In the genomic region with DNA sequence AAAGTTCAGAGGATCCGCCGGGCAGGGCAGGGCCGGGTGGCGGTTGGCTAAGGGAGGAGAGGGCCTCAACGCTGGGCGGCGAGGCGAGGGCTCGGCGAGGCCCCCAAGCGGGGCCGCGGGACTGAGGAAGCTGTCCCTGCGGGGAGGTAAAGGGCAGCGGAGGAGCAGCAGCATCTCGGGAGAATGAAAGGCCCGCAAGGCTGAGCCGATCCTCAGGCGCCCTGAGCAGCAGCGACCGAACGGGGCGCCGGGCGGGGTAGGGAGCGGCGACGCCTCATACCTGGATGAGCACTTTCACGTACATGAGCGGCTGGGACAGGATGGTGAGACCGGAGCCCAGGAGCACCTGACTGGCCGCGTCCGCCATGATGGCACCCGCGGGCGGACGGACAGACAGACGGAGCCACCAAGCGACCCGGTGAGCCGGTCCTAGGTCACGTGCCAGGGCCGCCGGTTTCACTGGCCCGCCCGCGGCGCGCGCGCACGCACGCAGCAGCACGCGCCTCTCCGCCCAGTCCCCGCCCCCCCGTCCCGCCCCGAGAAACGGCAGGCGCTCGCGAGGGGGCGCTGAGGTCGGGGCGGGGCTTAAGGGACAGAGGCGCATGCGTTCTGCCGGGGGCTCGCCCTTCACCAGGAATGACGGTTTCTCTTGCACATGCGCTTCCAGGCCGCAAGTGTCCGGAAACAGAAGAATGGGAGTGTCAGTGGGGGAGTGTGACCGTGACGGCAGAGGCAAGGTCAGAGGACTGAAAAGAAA, we compare ENCODE assay signal across 8 cellular contexts. TPM values are rescaled to one million over a fixed set of nuclear protein-coding genes. Genes with fewer than 3 reads are reported as not detected.
DNase-seq lines count a peak whose midpoint lies in the region; ATAC-seq and TF ChIP-seq lines count a peak whose summit lies in the region.

TSS of gene MTCH2 (minus strand) at position 461 of the 757 bp plus-strand sequence. CDS start at position 367, 94 bp downstream.

- H3K14ac ChIP-seq in trophoblast cell (ENCODE audit: low read length): peak within 1 kb of the TSS; percentile 86

- no peaks in the 10 kb centered on the region for H3K27me3 Mint-ChIP-seq in activated naive CD8-positive, alpha-beta T cell treated with anti-CD3 and anti-CD28 coated beads, Interleukin-2, amount 50 U/mL, for 24 hours

- H3K4me3 ChIP-seq in cardiac muscle cell (peak within 1 kb of the TSS; percentile 52), trophoblast cell (ENCODE audit: low read depth, low read length) (peak within 1 kb of the TSS; percentile 93), transverse colon (peak within 1 kb of the TSS; percentile 64 to 81 (median 76))

- TF ChIP-seq CTCF in GM12873 (IDR thresholded peaks at IDR 0.05; ENCODE audit: insufficient read depth, low read depth, low read length, missing control alignments) (peak; percentile 5), cardiac muscle cell (IDR thresholded peaks at IDR 0.05; ENCODE audit: low read depth, low read length) (peak; percentile 16), transverse colon (IDR thresholded peaks at IDR 0.05) (peak in 4 of 5 experiments; percentile 24 to 57 (median 46))

- peak within 1 kb of the TSS; percentile 64 for H4K91ac ChIP-seq in trophoblast cell (ENCODE audit: low read depth, low read length)

- peak; percentile 83 for TF ChIP-seq POLR2A in transverse colon (IDR thresholded peaks at IDR 0.05)

- peak; percentile 97 to 98 (median 98) for DNase-seq in NCI-H1417 (lab: John Stamatoyannopoulos, UW)
- DNase-seq in SW 1271 (lab: John Stamatoyannopoulos, UW): peak; percentile 88 to 95
- peak; percentile 96 for DNase-seq in activated naive CD8-positive, alpha-beta T cell treated with anti-CD3 and anti-CD28 coated beads, Interleukin-2, amount 50 U/mL, for 24 hours
- peak; percentile 97 to 99 for DNase-seq in cardiac muscle cell (ENCODE audit: low read depth in 1 of 2, low spot score in 1 of 2)
- peak; percentile 94 to 97 for DNase-seq in trophoblast cell
- peak; percentile 97 for DNase-seq in transverse colon

- H3K27ac ChIP-seq in cardiac muscle cell (peak within 1 kb of the TSS; percentile 87), trophoblast cell (ENCODE audit: low read depth, low read length) (peak within 1 kb of the TSS; percentile 89), transverse colon (peak within 1 kb of the TSS; percentile 93 to 98 (median 95))

- H3K27ac Mint-ChIP-seq in activated naive CD8-positive, alpha-beta T cell treated with anti-CD3 and anti-CD28 coated beads, Interleukin-2, amount 50 U/mL, for 24 hours: peak within 1 kb of the TSS; percentile 97

- no peak within 1 kb of the TSS for H3K23ac ChIP-seq in trophoblast cell (ENCODE audit: low read length)

- H3K79me2 ChIP-seq in trophoblast cell (ENCODE audit: control insufficient read depth, insufficient read depth, low read length, poor library complexity): peaks cover 5% of the 10 kb centered on the region

- no peak within 1 kb of the TSS for H2BK12ac ChIP-seq in trophoblast cell (ENCODE audit: low read length)

- H3K4me1 Mint-ChIP-seq in activated naive CD8-positive, alpha-beta T cell treated with anti-CD3 and anti-CD28 coated beads, Interleukin-2, amount 50 U/mL, for 24 hours: peaks cover 24% of the 10 kb centered on the region

- H3K36me3 Mint-ChIP-seq in activated naive CD8-positive, alpha-beta T cell treated with anti-CD3 and anti-CD28 coated beads, Interleukin-2, amount 50 U/mL, for 24 hours (ENCODE audit: low read depth): peaks cover 19% of the 10 kb centered on the region

- peak within 1 kb of the TSS; percentile 55 for H2BK120ac ChIP-seq in trophoblast cell (ENCODE audit: insufficient read depth, low read length, poor library complexity)

- H3K79me1 ChIP-seq in trophoblast cell (ENCODE audit: low read length): peaks cover 5% of the 10 kb centered on the region

- WGBS in trophoblast cell (ENCODE audit: extremely low coverage, insufficient coverage, insufficient read length): no CpG with 5 or more reads among the region's 78 CpGs
- WGBS in transverse colon (ENCODE audit: low coverage in 1 of 2), 2 donors: 0 to 1% methylated on average over 5 to 49 of the region's 78 CpGs

- peak within 1 kb of the TSS; percentile 58 for H3K18ac ChIP-seq in trophoblast cell (ENCODE audit: low read length)

- peak within 1 kb of the TSS; percentile 88 for H4K8ac ChIP-seq in trophoblast cell (ENCODE audit: low read depth, low read length)

- peak within 1 kb of the TSS; percentile 71 for H3K4ac ChIP-seq in trophoblast cell (ENCODE audit: low read depth, low read length)

- H2AFZ ChIP-seq in trophoblast cell (ENCODE audit: insufficient read depth, low read length, poor library complexity): peak within 1 kb of the TSS; percentile 88

- H4K12ac ChIP-seq in trophoblast cell (ENCODE audit: low read depth, low read length): peak within 1 kb of the TSS; percentile 87

- H3K4me2 ChIP-seq in trophoblast cell (ENCODE audit: low read length): peak within 1 kb of the TSS; percentile 80

- no peaks in the 10 kb centered on the region for H3K9me3 Mint-ChIP-seq in activated naive CD8-positive, alpha-beta T cell treated with anti-CD3 and anti-CD28 coated beads, Interleukin-2, amount 50 U/mL, for 24 hours

- H3K27me3 ChIP-seq in cardiac muscle cell: no peaks in the 10 kb centered on the region
- H3K27me3 ChIP-seq in trophoblast cell (ENCODE audit: insufficient read depth, low read length): no peaks in the 10 kb centered on the region
- no peaks in the 10 kb centered on the region for H3K27me3 ChIP-seq in transverse colon

- peak within 1 kb of the TSS; percentile 97 for H3K9ac ChIP-seq in trophoblast cell (ENCODE audit: low read length)

- intact Hi-C loops in transverse colon (cut with DNase I; ENCODE audit: low total_unique reads): no loop called here

- in situ Hi-C loops in transverse colon (cut with MboI; ENCODE audit: low pct_ligation_motif_present in 1 of 4, low pct_unique_long_range_greater_than_20kb in 1 of 4, low sequenced_read_pairs in 3 of 4): loop anchor here in 1 of 4 donors (10.0 kb wide), 1 partner anchor 73 kb away; the partner anchor contains the start of gene AGBL2

- TF ChIP-seq EP300 in transverse colon (IDR thresholded peaks at IDR 0.05; ENCODE audit: low read depth): peak; percentile 2

- H3K4me3 Mint-ChIP-seq in activated naive CD8-positive, alpha-beta T cell treated with anti-CD3 and anti-CD28 coated beads, Interleukin-2, amount 50 U/mL, for 24 hours: peak within 1 kb of the TSS; percentile 98

- H3K4me1 ChIP-seq in cardiac muscle cell (ENCODE audit: low read depth) (peaks cover 10% of the 10 kb centered on the region), trophoblast cell (ENCODE audit: control insufficient read depth in 1 of 2, insufficient read depth in 2 of 2, low read length in 2 of 2) (no peaks in the 10 kb centered on the region), transverse colon (peaks cover 8 to 21% (median 15%) of the 10 kb centered on the region in 4 donors)

- H2BK5ac ChIP-seq in trophoblast cell (ENCODE audit: low read depth, low read length, poor library complexity): peak within 1 kb of the TSS; percentile 69

- H3K9me3 ChIP-seq in cardiac muscle cell (ENCODE audit: low read depth): no peaks in the 10 kb centered on the region
- H3K9me3 ChIP-seq in trophoblast cell (ENCODE audit: insufficient read depth, low read depth, low read length): no peaks in the 10 kb centered on the region
- no peaks in the 10 kb centered on the region for H3K9me3 ChIP-seq in transverse colon

- ATAC-seq in HG02763 (IDR thresholded peaks at IDR 0.05; ENCODE audit: unreplicated experiment): peak; percentile 89
- ATAC-seq in activated naive CD8-positive, alpha-beta T cell treated with anti-CD3 and anti-CD28 coated beads, Interleukin-2, amount 50 U/mL, for 24 hours: peak; percentile 96

- no peak within 1 kb of the TSS for H2AK5ac ChIP-seq in trophoblast cell (ENCODE audit: low read length)

- peaks cover 13% of the 10 kb centered on the region for H3K36me3 ChIP-seq in cardiac muscle cell
- peaks cover 7% of the 10 kb centered on the region in 2 experiments for H3K36me3 ChIP-seq in trophoblast cell (ENCODE audit: control insufficient read depth in 1 of 2, insufficient read depth in 2 of 2, low read length in 2 of 2)
- peaks cover 0 to 9% (median 0%) of the 10 kb centered on the region in 4 donors for H3K36me3 ChIP-seq in transverse colon

RNA-seq across cellular contexts. Expression of gene MTCH2, which starts in this region (rescaled TPM):
- total RNA-seq in cardiac muscle cell (72.6 and 97.5 TPM in 2 replicates), transverse colon (10 to 100 TPM; 21.5 to 92.2 (median 61.0) TPM)
- 231 and 271 TPM in 2 replicates for polyA plus RNA-seq in cardiac muscle cell
- 123 and 129 TPM in 2 replicates for polyA plus RNA-seq in trophoblast cell (2013)

Comparison
In these comparisons a context has a peak if more than half of its experiments do, and no peak if none do; other contexts are left out.
1. Peak in every context shown above with its lines: DNase-seq, ATAC-seq, H3K4me3 ChIP-seq and H3K27ac ChIP-seq.